In the genomic region with DNA sequence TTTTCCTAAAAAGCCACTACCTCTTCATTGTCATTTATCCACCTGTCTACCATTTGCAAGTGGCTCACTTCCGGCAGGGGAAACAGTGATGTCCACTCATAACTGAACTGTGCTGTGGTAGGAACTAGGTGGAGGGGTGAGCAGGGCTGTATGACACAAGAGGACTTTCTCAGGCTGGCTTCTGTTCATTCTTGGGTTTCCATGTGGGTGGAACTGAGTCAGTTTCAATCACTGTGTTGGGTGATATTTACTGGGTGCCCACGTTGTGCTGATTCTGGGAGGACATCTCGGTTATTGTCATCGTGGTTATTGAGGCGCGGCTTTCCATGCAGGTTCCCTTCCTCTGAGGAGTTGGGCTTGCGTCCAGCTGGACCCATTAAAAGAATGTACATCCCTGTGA, we compare ENCODE assay signal across 11 cellular contexts. TPM values are rescaled to one million over a fixed set of nuclear protein-coding genes. Genes with fewer than 3 reads are reported as not detected.
DNase-seq lines count a peak whose midpoint lies in the region; ATAC-seq, FAIRE-seq and TF ChIP-seq lines count a peak whose summit lies in the region.
"Had no signal": no experiment of that assay in that cellular context is flagged by ENCODE, and none has a peak within 500 bp of the region (broad histone marks: within the 10 kb centered on the region; RNA-seq: fewer than 3 reads in every experiment).

No MANE protein-coding gene starts in this region.

- H2AFZ ChIP-seq in GM23338 = no peak overlapping the region

- in situ Hi-C loops in HAP-1 (cut with MboI; ENCODE audit: low sequenced_read_pairs) = no loop called here

- no peaks in the 10 kb centered on the region for H3K27me3 ChIP-seq in GM23338 (ENCODE audit: insufficient read depth)
- H3K27me3 ChIP-seq in HAP-1 (ENCODE audit: low read depth) = no peaks in the 10 kb centered on the region

- peak; percentile 71 for ATAC-seq in GM19467 (IDR thresholded peaks at IDR 0.05; ENCODE audit: unreplicated experiment)
- peak; percentile 87 for ATAC-seq in HG03280 (IDR thresholded peaks at IDR 0.05; ENCODE audit: unreplicated experiment)
- ATAC-seq in GM23338 = no peak
- ATAC-seq: WTC11 had no signal

- H3K27ac Mint-ChIP-seq in GM23338 = no peak overlapping the region
- H3K27ac Mint-ChIP-seq: CD4-positive, CD25-positive, alpha-beta regulatory T cell; WTC11 had no signal

- H3K9me2 ChIP-seq in GM23338 (ENCODE audit: insufficient read depth) = 0 out of 2 replicates have a peak, but pooled peaks cover 2% of the 10 kb centered on the region

- H3K79me2 ChIP-seq in GM23338 (replicated peaks; ENCODE audit: insufficient read depth) = no peaks in the 10 kb centered on the region

- H3K4me1 ChIP-seq in GM23338 (ENCODE audit: insufficient read depth) (no peaks in the 10 kb centered on the region), HAP-1 (no peaks in the 10 kb centered on the region)

- no peaks in the 10 kb centered on the region for H3F3A ChIP-seq in GM23338 (replicated peaks; ENCODE audit: low read depth)

- no peaks in the 10 kb centered on the region for H3K9me3 ChIP-seq in HAP-1

- no peaks in the 10 kb centered on the region for H3K36me3 Mint-ChIP-seq in GM23338 (ENCODE audit: low read depth)
- H3K36me3 Mint-ChIP-seq: CD4-positive, CD25-positive, alpha-beta regulatory T cell; WTC11 had no signal

- FAIRE-seq in GM12892 (lab: Jason Lieb, UNC) = peak; percentile 95
- FAIRE-seq: colon had no signal

- H3K4me3 Mint-ChIP-seq in GM23338 = no peak overlapping the region
- H3K4me3 Mint-ChIP-seq: CD4-positive, CD25-positive, alpha-beta regulatory T cell; WTC11 had no signal

- H3K27me3 Mint-ChIP-seq in GM23338 (ENCODE audit: insufficient read depth, low read depth, poor library complexity) = peaks cover 3% of the 10 kb centered on the region

- DNase-seq in GM12892 (ENCODE audit: insufficient read length) (no peak), mesenteric fat pad (ENCODE audit: low spot score) (peak; percentile 51), GM23338 (ENCODE audit: low spot score) (no peak), SHP77 (lab: John Stamatoyannopoulos, UW) (no peak), HAP-1 (ENCODE audit: low spot score in 2 of 2) (no peak), NCI-H510A (lab: John Stamatoyannopoulos, UW) (no peak)

- H3K4me3 ChIP-seq in GM23338 (no peak overlapping the region), HAP-1 (no peak overlapping the region)

- TF ChIP-seq POLR2A in GM12892 (IDR thresholded peaks at IDR 0.05; ENCODE audit: low read depth, low read length) = no peak

- no peaks in the 10 kb centered on the region for H4K20me1 ChIP-seq in GM23338 (replicated peaks; ENCODE audit: insufficient read depth)

- H3K4me1 Mint-ChIP-seq in GM23338 = no peaks in the 10 kb centered on the region
- H3K4me1 Mint-ChIP-seq: WTC11 had no signal

- H3K4me2 ChIP-seq in GM23338 = no peak overlapping the region

- H3K36me3 ChIP-seq in GM23338 (ENCODE audit: insufficient read depth) = no peaks in the 10 kb centered on the region
- H3K36me3 ChIP-seq in HAP-1 (replicated peaks) = no peaks in the 10 kb centered on the region

- no peak overlapping the region for H3K27ac ChIP-seq in GM23338 (ENCODE audit: low read depth)

- no peaks in the 10 kb centered on the region for H3K9me3 Mint-ChIP-seq in GM23338

- no peak for TF ChIP-seq CTCF in GM23338 (conservative IDR thresholded peaks at IDR 0.05; ENCODE audit: low read depth in 2 of 2)

TF ChIP-seq in GM23338, 12 proteins besides CTCF, POLR2A, EP300 and RAD21:
- TF ChIP-seq POLR2AphosphoS5 (IDR thresholded peaks at IDR 0.05; ENCODE audit: low read depth) = no peak

RNA-seq across cellular contexts. Expression of gene RAMP3, which starts 38.8 kb away (rescaled TPM):
- 0.78 TPM for polyA plus RNA-seq in GM12892 (2012; ENCODE audit: missing spikeins)
- total RNA-seq in mesenteric fat pad = 49.2 TPM
- total RNA-seq in GM23338 (2014; rRNA removed; shearing (Covaris generic)) = 0.35 and 4.6 TPM in 2 replicates
- polyA plus RNA-seq in GM23338 (2016; fragmentation: Nextera tagmentation; extraction: Ambion mirVana) = 1.1 and 2.6 TPM in 2 replicates
- total RNA-seq: CD4-positive, CD25-positive, alpha-beta regulatory T cell had no signal
- polyA plus RNA-seq: CD4-positive, CD25-positive, alpha-beta regulatory T cell had no signal
